ENCODE assay signal across 23 cellular contexts in the genomic region with DNA sequence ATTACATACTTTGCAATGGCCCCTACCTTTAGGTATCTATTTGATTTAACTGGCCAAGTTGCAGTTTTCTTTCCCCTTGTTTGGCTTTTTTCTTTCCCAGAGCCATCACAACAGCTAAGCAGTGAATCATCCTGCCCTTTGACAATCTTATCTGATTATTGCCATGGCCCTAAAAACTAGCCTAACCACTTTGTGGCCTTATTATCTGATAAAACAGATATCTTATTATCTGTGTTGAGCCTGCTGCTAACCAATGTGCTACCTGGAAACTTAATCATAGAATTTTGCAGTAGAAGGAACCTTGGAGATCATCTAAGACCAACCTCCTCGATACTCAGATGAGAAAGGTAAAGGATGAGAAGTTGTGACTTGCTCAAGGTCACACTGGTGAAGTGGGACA. TPM values are rescaled to one million over a fixed set of nuclear protein-coding genes. Genes with fewer than 3 reads are reported as not detected.
DNase-seq lines count a peak whose midpoint lies in the region; ATAC-seq, FAIRE-seq and TF ChIP-seq lines count a peak whose summit lies in the region.
"Had no signal": no experiment of that assay in that cellular context is flagged by ENCODE, and none has a peak within 500 bp of the region (broad histone marks: within the 10 kb centered on the region; RNA-seq: fewer than 3 reads in every experiment).

No MANE protein-coding gene starts in this region.

- BruUV-seq in K562 (replicated peaks; lab: Mats Ljungman, UMichigan), result no TSS peak

- intact Hi-C loops in K562 (cut with micrococcal nuclease), result no loop called here

- TF ChIP-seq RAD21 in K562 (CRISPR knock-in tag; conservative IDR thresholded peaks at IDR 0.05 in 1 of 2, IDR thresholded peaks at IDR 0.05 in 1 of 2), result no peak

- POLR2A ChIA-PET in K562 (lab: Yijun Ruan, JAX), result interaction anchor here (0.6 kb wide), 1 partner anchor 444 kb away, joined by 3 read pairs; no protein-coding TSS in a partner anchor

- H3K9ac ChIP-seq in Karpas-422 (ENCODE audit: low read length), result no peak overlapping the region
- H3K9ac ChIP-seq in K562 (ENCODE audit: insufficient read depth in 1 of 2, low read depth in 2 of 2, low read length in 2 of 2), result no peak overlapping the region

- no peak overlapping the region for H3K4me3 ChIP-seq in Karpas-422 (ENCODE audit: low read length)
- no peak overlapping the region for H3K4me3 ChIP-seq in K562
- no peak overlapping the region for H3K4me3 ChIP-seq in mesodermal cell (ENCODE audit: extremely low read depth, insufficient read depth, low read length, poor library complexity, severe bottlenecking)
- H3K4me3 ChIP-seq in upper lobe of left lung, result no peak overlapping the region
- H3K4me3 ChIP-seq: coronary artery had no signal

- H4K20me1 ChIP-seq in Karpas-422 (ENCODE audit: insufficient read depth, low read depth, low read length), result no peaks in the 10 kb centered on the region
- H4K20me1 ChIP-seq in K562 (replicated peaks; ENCODE audit: control insufficient read depth, insufficient read depth, low read length), result no peaks in the 10 kb centered on the region

- H3K79me2 ChIP-seq in Karpas-422 (ENCODE audit: low read length), result no peaks in the 10 kb centered on the region
- no peaks in the 10 kb centered on the region for H3K79me2 ChIP-seq in K562 (ENCODE audit: control insufficient read depth, insufficient read depth, low read length)

- H3K9me1 ChIP-seq in K562 (ENCODE audit: control insufficient read depth, insufficient read depth, low read length), result no peaks in the 10 kb centered on the region

- no peaks in the 10 kb centered on the region for H3K9me3 ChIP-seq in Karpas-422 (ENCODE audit: low read length)
- no peaks in the 10 kb centered on the region for H3K9me3 ChIP-seq in K562 (replicated peaks; ENCODE audit: control insufficient read depth, insufficient read depth, low read depth, low read length)
- no peaks in the 10 kb centered on the region for H3K9me3 ChIP-seq in mesodermal cell (ENCODE audit: control insufficient read depth, low read length)
- no peaks in the 10 kb centered on the region for H3K9me3 ChIP-seq in upper lobe of left lung

- no peak for FAIRE-seq in K562 (lab: Jason Lieb, UNC)
- FAIRE-seq: GM12892, TTC549 had no signal

- H3K27me3 ChIP-seq in Karpas-422 (ENCODE audit: low read length) (no peaks in the 10 kb centered on the region), K562 (ENCODE audit: control insufficient read depth in 2 of 2, insufficient read depth in 2 of 2, low read length in 2 of 2) (no peaks in the 10 kb centered on the region), upper lobe of left lung (no peaks in the 10 kb centered on the region)

- H3K27ac ChIP-seq in Karpas-422 (ENCODE audit: low read length), result no peak overlapping the region
- no peak overlapping the region for H3K27ac ChIP-seq in K562 (ENCODE audit: extremely low read depth, low read depth, low read length)
- H3K27ac ChIP-seq in mesodermal cell (ENCODE audit: low read depth, low read length, severe bottlenecking), result peak overlapping the region; percentile 57
- no peak overlapping the region for H3K27ac ChIP-seq in upper lobe of left lung
- H3K27ac ChIP-seq: coronary artery, HL-60 had no signal

- DNase-seq in EH (ENCODE audit: low read depth), result peak; percentile 44
- peak; percentile 5 for DNase-seq in Karpas-422
- no peak for DNase-seq in K562 (ENCODE audit: extremely low read depth in 1 of 4, low spot score in 3 of 4)
- no peak for DNase-seq in upper lobe of left lung
- DNase-seq in iPS-NIHi11 (ENCODE audit: low spot score), result no peak
- DNase-seq: activated CD4-positive, alpha-beta T cell treated with anti-CD3 and anti-CD28 coated beads, Interleukin-2, amount 10 ng/mL, durations not matched to agents 24 days and 14 days; activated naive CD4-positive, alpha-beta T cell treated with anti-CD3 and anti-CD28 coated beads, Interleukin-2, amount 10 ng/mL, durations not matched to agents 7 days and 5 days; activated T-cell treated with anti-CD3 and anti-CD28 coated beads for 4 hours; CD4-positive, CD25-positive, alpha-beta regulatory T cell; midbrain; NCI-H1048; NCI-H2029; NCI-H446; stimulated activated CD4-positive, alpha-beta T cell treated with anti-CD3 and anti-CD28 coated beads, Interleukin-4, amount 100 ng/mL, for 4 hours; substantia nigra; SW 1271 had no signal

- TF ChIP-seq CTCF in K562 (IDR thresholded peaks at IDR 0.05 in 2 of 3, conservative IDR thresholded peaks at IDR 0.05 in 1 of 3; ENCODE audit: insufficient read depth in 2 of 3, low read depth in 1 of 3, low read length in 3 of 3), result no peak
- TF ChIP-seq CTCF in upper lobe of left lung (IDR thresholded peaks at IDR 0.05), result no peak

- H3K36me3 ChIP-seq in Karpas-422 (ENCODE audit: insufficient read depth, low read length) (no peaks in the 10 kb centered on the region), K562 (ENCODE audit: control insufficient read depth, insufficient read depth, low read length) (no peaks in the 10 kb centered on the region), mesodermal cell (ENCODE audit: control insufficient read depth, insufficient read depth, low read length) (no peaks in the 10 kb centered on the region), upper lobe of left lung (peaks cover 0 to 4% (median 0%) of the 10 kb centered on the region in 4 donors)

- TF ChIP-seq POLR2A in K562 (conservative IDR thresholded peaks at IDR 0.05), result no peak
- TF ChIP-seq POLR2A in upper lobe of left lung (IDR thresholded peaks at IDR 0.05), result no peak

- ATAC-seq in K562, result no peak
- no peak for ATAC-seq in HG02885 (IDR thresholded peaks at IDR 0.05; ENCODE audit: poor library complexity, unreplicated experiment)
- no peak for ATAC-seq in upper lobe of left lung (ENCODE audit: low FRiP score in 2 of 2)
- ATAC-seq in HG03045 (IDR thresholded peaks at IDR 0.05; ENCODE audit: unreplicated experiment), result no peak

- H2AFZ ChIP-seq in Karpas-422 (ENCODE audit: low read length) (no peak overlapping the region), K562 (ENCODE audit: low read depth, low read length) (no peak overlapping the region)

- in situ Hi-C loops in K562 (cut with MboI), result no loop called here

- H3K4me2 ChIP-seq in Karpas-422 (ENCODE audit: low read depth, low read length, poor library complexity, severe bottlenecking) (no peak overlapping the region), K562 (ENCODE audit: insufficient read depth, low read length) (no peak overlapping the region)

- H3K9me2 ChIP-seq in Karpas-422 (replicated peaks; ENCODE audit: insufficient read depth, low read length), result no peaks in the 10 kb centered on the region

- WGBS in K562 (ENCODE audit: insufficient coverage, low coverage, missing lambda C conversion rate), result 19% methylated on average over 1 of the region's 1 CpG
- 86% methylated on average over 1 of the region's 1 CpG; no CpG with 5 or more reads in 1 of the 2 experiments for WGBS in mesodermal cell (ENCODE audit: insufficient coverage in 2 of 2), 2 experiments
- WGBS in upper lobe of left lung, 2 donors, result 88 to 95% methylated on average over 1 of the region's 1 CpG

- H3K4me1 ChIP-seq in Karpas-422 (ENCODE audit: low read length) (no peaks in the 10 kb centered on the region), K562 (replicated peaks in 1 of 2; ENCODE audit: control insufficient read depth in 2 of 2, insufficient read depth in 2 of 2, low read length in 2 of 2) (no peaks in the 10 kb centered on the region), mesodermal cell (ENCODE audit: control insufficient read depth, insufficient read depth, low read length, poor library complexity, severe bottlenecking) (peaks cover 66% of the 10 kb centered on the region), upper lobe of left lung (peaks cover 28 to 36% (median 34%) of the 10 kb centered on the region in 4 donors)

- CTCF ChIA-PET in K562 (lab: Yijun Ruan, JAX; ENCODE audit: low intra/inter-chr PET ratio), result no interaction called here

- TF ChIP-seq EP300 in K562 (IDR thresholded peaks at IDR 0.05; ENCODE audit: low read length) (no peak), upper lobe of left lung (IDR thresholded peaks at IDR 0.05) (no peak)

RNA-seq across cellular contexts. Expression of gene EIF4E3, which starts 37.1 kb away (rescaled TPM):
- total RNA-seq in Karpas-422 (2014; rRNA removed; shearing (Covaris generic); ENCODE audit: low replicate concordance), result not detected in 2 replicates
- total RNA-seq in K562 (2011; cell fraction: chromatin; rRNA removed; ENCODE audit: low replicate concordance), result 0.09 and 0.58 TPM in 2 replicates
- total RNA-seq in K562 (2011; cell fraction: nucleolus; rRNA removed), result 0.17 and 0.26 TPM in 2 replicates
- 0.44 and 1.6 TPM in 2 replicates for total RNA-seq in K562 (2011; cell fraction: nucleoplasm; rRNA removed)
- total RNA-seq in K562 (2014; rRNA removed) (0.18 and 0.45 TPM in 2 replicates), K562 (2014; rRNA removed; fragmentation: Illumina TruSeq; extraction: Trizol) (1.6 and 1.7 TPM in 2 replicates), K562 (2015; rRNA removed; fragmentation: Illumina TruSeq; extraction: Trizol) (0.60 and 0.62 TPM in 2 replicates), K562 (2021) (2.4 TPM in 2 replicates), upper lobe of left lung (10 to 100 TPM in 5 of 6 donors, 1 to 10 TPM in 1; 7.3 to 40.2 (median 21.2) TPM)
- polyA plus RNA-seq in K562 (2011; rRNA removed) (0.30 and 1.1 TPM in 2 replicates), K562 (2014; fragmentation: Illumina TruSeq; extraction: Trizol) (2.3 and 2.5 TPM in 2 replicates), K562 (2014; fragmentation: Nextera tagmentation; extraction: Ambion mirVana) (under 1 TPM; 0.34 to 0.83 TPM), K562 (2014; rRNA removed) (1.8 and 1.9 TPM in 2 replicates)
- polyA plus RNA-seq in K562 (2011; cell fraction: cytosol; rRNA removed), result 0.15 and 0.63 TPM in 2 replicates
- 0.18 and 0.52 TPM in 2 replicates for polyA plus RNA-seq in K562 (2011; cell fraction: nucleus; rRNA removed)
- 2.2 and 3.8 TPM in 2 replicates for polyA plus RNA-seq in K562 (2012)
- 0.75 and 2.5 TPM in 2 replicates for polyA minus RNA-seq in K562 (2011; rRNA and poly(A)+ RNA removed)
- 0.46 and 0.76 TPM in 2 replicates for polyA minus RNA-seq in K562 (2011; cell fraction: cytosol; rRNA and poly(A)+ RNA removed)
- 0.13 and 0.33 TPM in 2 replicates for polyA minus RNA-seq in K562 (2011; cell fraction: nucleus; rRNA and poly(A)+ RNA removed)
- polyA plus RNA-seq in mesodermal cell (2013, experiment 1 of 2), result 5.1 TPM
- polyA plus RNA-seq in mesodermal cell (2013, experiment 2 of 2), result 4.7 TPM

Comparison
In these comparisons a context has a peak if more than half of its experiments do, and no peak if none do; other contexts are left out.
1. DNase-seq: peak in EH (single experiment) and Karpas-422 (single experiment); none in K562 (0 of 4), upper lobe of left lung (0 of 2) and iPS-NIHi11 (single experiment).